Comparison of ENCODE assay signal across 24 cellular contexts in genomic region chr5:149822310-149822709, GRCh38.
"Had no signal": no experiment of that assay in that cellular context is flagged by ENCODE, and none has a peak within 500 bp of the region (broad histone marks: within the 10 kb centered on the region; RNA-seq: fewer than 3 reads in every experiment).

No MANE protein-coding gene starts in this region.

- H3K36me3 ChIP-seq: brain microvascular endothelial cell, neutrophil, ovary, prostate gland, thoracic aorta, vagina, WERI-Rb-1 had no signal

- H3K9me3 ChIP-seq: neutrophil, ovary, prostate gland, thoracic aorta, vagina had no signal

- DNase-seq: activated CD4-positive, alpha-beta T cell treated with anti-CD3 and anti-CD28 coated beads, Interleukin-2, amount 50 U/mL, for 1 hour; activated CD4-positive, CD25-positive, alpha-beta regulatory T cell treated with anti-CD3 and anti-CD28 coated beads, Interleukin-2, amount 50 U/mL, for 72 hours; activated effector memory CD4-positive, alpha-beta T cell treated with anti-CD3 and anti-CD28 coated beads, Interleukin-2, amount 50 U/mL, for 16 hours; activated naive CD4-positive, alpha-beta T cell treated with anti-CD3 and anti-CD28 coated beads, Interleukin-2, amount 50 U/mL, for 16 hours; activated T-cell treated with anti-CD3 and anti-CD28 coated beads, Interleukin-2, amount 50 U/mL, for 48 hours; aorta; brain microvascular endothelial cell; mammary epithelial cell; naive thymus-derived CD8-positive, alpha-beta T cell; ovary; right cardiac atrium; stimulated activated CD4-positive, alpha-beta T cell treated with anti-CD3 and anti-CD28 coated beads, Interleukin-2, amount 100 ng/mL, for 24 hours; stimulated activated CD8-positive, alpha-beta memory T cell treated with anti-CD3 and anti-CD28 coated beads, Interleukin-4, amount 100 ng/mL, for 48 hours; stimulated activated naive B cell treated with anti-CD40 and anti-IgM and Interleukin-4, amounts not matched to agents 10 μg/mL and 1 μg/mL and 100 μg/mL, for 72 hours; T-helper 1 cell; WERI-Rb-1 had no signal

- H3K27me3 Mint-ChIP-seq: naive thymus-derived CD8-positive, alpha-beta T cell; stimulated activated naive B cell treated with anti-CD40 and anti-IgM and Interleukin-4, amounts not matched to agents 10 μg/mL and 1 μg/mL and 100 μg/mL, for 72 hours; type B pancreatic cell had no signal

- H3K4me1 ChIP-seq: prostate gland had no signal

- H3K27ac ChIP-seq: brain microvascular endothelial cell, coronary artery, neutrophil, ovary, prostate gland, skin epidermis, thoracic aorta, WERI-Rb-1 had no signal

- H3K27ac Mint-ChIP-seq: mesothelial cell of epicardium; stimulated activated naive B cell treated with anti-CD40 and anti-IgM and Interleukin-4, amounts not matched to agents 10 μg/mL and 1 μg/mL and 100 μg/mL, for 72 hours; type B pancreatic cell had no signal

- H3K4me1 Mint-ChIP-seq: mesothelial cell of epicardium; naive thymus-derived CD8-positive, alpha-beta T cell had no signal

- H3K4me3 ChIP-seq: coronary artery, ovary, prostate gland, skin epidermis, thoracic aorta, vagina had no signal

- ATAC-seq: naive thymus-derived CD8-positive, alpha-beta T cell had no signal

- H3K4me3 Mint-ChIP-seq: mesothelial cell of epicardium; naive thymus-derived CD8-positive, alpha-beta T cell; stimulated activated naive B cell treated with anti-CD40 and anti-IgM and Interleukin-4, amounts not matched to agents 10 μg/mL and 1 μg/mL and 100 μg/mL, for 72 hours; type B pancreatic cell had no signal

- H3K27me3 ChIP-seq: brain microvascular endothelial cell, neutrophil, ovary, vagina had no signal

- H3K36me3 Mint-ChIP-seq: mesothelial cell of epicardium, type B pancreatic cell had no signal

- H3K9me3 Mint-ChIP-seq: mesothelial cell of epicardium; naive thymus-derived CD8-positive, alpha-beta T cell; stimulated activated naive B cell treated with anti-CD40 and anti-IgM and Interleukin-4, amounts not matched to agents 10 μg/mL and 1 μg/mL and 100 μg/mL, for 72 hours; type B pancreatic cell had no signal
